ENCODE assay signal across 11 cellular contexts in the genomic region with DNA sequence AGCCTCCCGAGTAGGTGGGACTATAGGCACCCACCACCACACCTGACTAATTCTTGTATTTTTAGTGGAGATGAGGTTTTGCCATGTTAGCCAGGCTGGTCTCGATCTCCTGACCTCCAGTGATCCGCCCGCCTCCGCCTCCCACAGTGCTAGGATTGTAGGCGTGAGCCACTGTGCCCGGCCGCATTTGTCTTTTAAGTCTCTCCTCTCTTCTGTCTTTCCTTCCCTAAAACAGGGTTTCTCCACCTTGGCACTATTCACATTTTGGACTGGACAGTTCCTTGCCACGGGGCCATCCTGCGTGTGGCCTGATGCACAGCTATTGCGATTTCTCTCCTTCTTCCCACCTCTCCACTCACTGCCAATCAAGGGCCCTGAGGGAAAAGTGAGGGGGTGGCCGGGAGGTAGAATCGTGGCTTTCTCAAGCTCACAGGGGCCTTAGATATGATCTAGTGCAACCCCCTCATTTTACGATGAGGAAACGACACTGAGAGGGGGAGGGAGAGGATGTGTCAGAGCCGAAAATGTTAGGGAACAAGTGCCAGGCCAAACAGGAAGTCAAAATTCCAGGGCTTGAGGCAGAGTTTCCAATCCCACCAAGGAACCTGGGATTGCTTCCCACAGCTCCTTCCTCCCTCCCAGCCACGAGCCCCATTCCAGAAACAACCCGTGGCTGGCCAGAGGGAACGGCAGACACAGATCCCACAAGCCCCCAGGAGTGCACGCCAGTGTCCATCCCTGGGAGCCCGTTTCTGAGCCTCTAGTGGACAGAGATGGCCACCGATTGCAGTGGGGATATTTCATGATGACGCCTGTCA. TPM values are rescaled to one million over a fixed set of nuclear protein-coding genes. Genes with fewer than 3 reads are reported as not detected.
DNase-seq lines count a peak whose midpoint lies in the region; ATAC-seq and TF ChIP-seq lines count a peak whose summit lies in the region.
"Had no signal": no experiment of that assay in that cellular context is flagged by ENCODE, and none has a peak within 500 bp of the region (broad histone marks: within the 10 kb centered on the region; RNA-seq: fewer than 3 reads in every experiment).

No MANE protein-coding gene starts in this region.

- no peak for TF ChIP-seq CTCF in CD8-positive, alpha-beta T cell (IDR thresholded peaks at IDR 0.05)

- CTCF ChIA-PET in CD8-positive, alpha-beta T cell (lab: Charles Lee): no interaction called here

- H3K36me3 Mint-ChIP-seq in CD8-positive, alpha-beta T cell: no peaks in the 10 kb centered on the region

- POLR2A ChIA-PET in CD8-positive, alpha-beta T cell (lab: Charles Lee): no interaction called here

- intact Hi-C loops in head of caudate nucleus (cut with DNase I): no loop called here
- intact Hi-C loops in CD8-positive, alpha-beta T cell (cut with DNase I, micrococcal nuclease): no loop called here

- no peaks in the 10 kb centered on the region for H3K9me3 Mint-ChIP-seq in CD8-positive, alpha-beta T cell
- H3K9me3 Mint-ChIP-seq: activated T-helper 2 cell treated with anti-CD3 and anti-CD28 coated beads, Interferon-gamma antibody, Interleukin-2, Interleukin-4, amounts not matched to agents 10 μg/mL and 5 μg/mL and 100 μg/mL, durations not matched to agents 14 hours and 24 hours and 36 hours had no signal

- no peaks in the 10 kb centered on the region for H3K27me3 ChIP-seq in rectal smooth muscle tissue (ENCODE audit: control insufficient read depth, insufficient read depth, low read length)
- H3K27me3 ChIP-seq in CD8-positive, alpha-beta T cell (ENCODE audit: insufficient read depth, low read length): peaks cover 3% of the 10 kb centered on the region

- H3K4me1 ChIP-seq in rectal smooth muscle tissue (ENCODE audit: control insufficient read depth, insufficient read depth, low read length): peaks cover 32% of the 10 kb centered on the region
- peaks cover 7% of the 10 kb centered on the region for H3K4me1 ChIP-seq in CD8-positive, alpha-beta T cell (ENCODE audit: insufficient read depth, low read length)

- ATAC-seq in GM21381 (IDR thresholded peaks at IDR 0.05; ENCODE audit: unreplicated experiment) (no peak), HG02588 (IDR thresholded peaks at IDR 0.05; ENCODE audit: unreplicated experiment) (no peak)
- no peak for ATAC-seq in CD8-positive, alpha-beta T cell

- no peak overlapping the region for H3K27ac Mint-ChIP-seq in CD8-positive, alpha-beta T cell
- H3K27ac Mint-ChIP-seq: activated T-helper 2 cell treated with anti-CD3 and anti-CD28 coated beads, Interferon-gamma antibody, Interleukin-2, Interleukin-4, amounts not matched to agents 10 μg/mL and 5 μg/mL and 100 μg/mL, durations not matched to agents 14 hours and 24 hours and 36 hours had no signal

- peak; percentile 79 for DNase-seq in AG20443 (ENCODE audit: low spot score)
- peak; percentile 68 for DNase-seq in T1000 (lab: John Stamatoyannopoulos, UW)
- DNase-seq in head of caudate nucleus: peak in 27 of 42 donors; percentile 19 to 71 (median 35)
- DNase-seq in NCI-H1930 (lab: John Stamatoyannopoulos, UW): no peak
- no peak for DNase-seq in CD8-positive, alpha-beta T cell
- DNase-seq: T-helper 1 cell had no signal

- peak overlapping the region; percentile 3 for H3K4me3 ChIP-seq in rectal smooth muscle tissue (ENCODE audit: low read length)
- H3K4me3 ChIP-seq in CD8-positive, alpha-beta T cell (ENCODE audit: low read depth, low read length): no peak overlapping the region

- peak overlapping the region; percentile 78 for H3K27ac ChIP-seq in rectal smooth muscle tissue (ENCODE audit: low read depth, low read length)
- no peak overlapping the region for H3K27ac ChIP-seq in CD8-positive, alpha-beta T cell (ENCODE audit: low read depth, low read length)

- H3K4me1 Mint-ChIP-seq in CD8-positive, alpha-beta T cell (ENCODE audit: low read depth): peaks cover 15% of the 10 kb centered on the region

- no peaks in the 10 kb centered on the region for H3K36me3 ChIP-seq in rectal smooth muscle tissue (ENCODE audit: control insufficient read depth, insufficient read depth, low read length)
- no peaks in the 10 kb centered on the region for H3K36me3 ChIP-seq in CD8-positive, alpha-beta T cell (ENCODE audit: insufficient read depth, low read length)

- peaks cover 7% of the 10 kb centered on the region for H3K27me3 Mint-ChIP-seq in CD8-positive, alpha-beta T cell (ENCODE audit: low read depth)

- no peak overlapping the region for H3K9ac ChIP-seq in rectal smooth muscle tissue (ENCODE audit: low read length)

- H3K9me3 ChIP-seq in CD8-positive, alpha-beta T cell (ENCODE audit: low read length): no peaks in the 10 kb centered on the region

- no peak overlapping the region for H3K4me3 Mint-ChIP-seq in CD8-positive, alpha-beta T cell

RNA-seq across cellular contexts. Expression of a gene that starts 21.2 kb away (rescaled TPM):
- total RNA-seq in CD8-positive, alpha-beta T cell: not detected
- total RNA-seq: activated T-helper 2 cell treated with anti-CD3 and anti-CD28 coated beads, Interferon-gamma antibody, Interleukin-2, Interleukin-4, amounts not matched to agents 10 μg/mL and 5 μg/mL and 100 μg/mL, durations not matched to agents 14 hours and 24 hours and 36 hours; glomerular endothelial cell had no signal

Comparison
In these comparisons a context has a peak if more than half of its experiments do, and no peak if none do; other contexts are left out.
1. DNase-seq: peak in AG20443 (single experiment), T1000 (single experiment) and head of caudate nucleus (27 of 42); none in NCI-H1930 (0 of 2) and CD8-positive, alpha-beta T cell (0 of 7).